Comparison of ENCODE assay signal across 9 cellular contexts in genomic region chrX:129953334-129953648, GRCh38. TPM values are rescaled to one million over a fixed set of nuclear protein-coding genes. Genes with fewer than 3 reads are reported as not detected.
DNase-seq lines count a peak whose midpoint lies in the region; ATAC-seq and TF ChIP-seq lines count a peak whose summit lies in the region.
"Had no signal": no experiment of that assay in that cellular context is flagged by ENCODE, and none has a peak within 500 bp of the region (broad histone marks: within the 10 kb centered on the region; RNA-seq: fewer than 3 reads in every experiment).

No MANE protein-coding gene starts in this region.

- no peaks in the 10 kb centered on the region for H3K9me3 Mint-ChIP-seq in CD8-positive, alpha-beta T cell

- TF ChIP-seq CTCF in CD8-positive, alpha-beta T cell (IDR thresholded peaks at IDR 0.05) = no peak
- TF ChIP-seq CTCF in KMS-11 (conservative IDR thresholded peaks at IDR 0.05; ENCODE audit: low read depth, low read length) (no peak), dorsolateral prefrontal cortex (IDR thresholded peaks at IDR 0.05 in 54 of 56, conservative IDR thresholded peaks at IDR 0.05 in 2 of 56; ENCODE audit: low read depth in 1 of 56, partially characterized antibody in 56 of 56) (no peak), osteoblast (IDR thresholded peaks at IDR 0.05; ENCODE audit: extremely low read depth, low read depth, low read length) (no peak)

- peak overlapping the region; percentile 85 for H3K4me3 Mint-ChIP-seq in CD8-positive, alpha-beta T cell

- no peak overlapping the region for H3K27ac ChIP-seq in CD8-positive, alpha-beta T cell (ENCODE audit: low read depth, low read length)
- H3K27ac ChIP-seq in KMS-11 = no peak overlapping the region
- H3K27ac ChIP-seq in dorsolateral prefrontal cortex = no peak overlapping the region
- H3K27ac ChIP-seq in osteoblast (ENCODE audit: low read depth, low read length) = no peak overlapping the region

- H3K4me2 ChIP-seq in KMS-11 (peak overlapping the region; percentile 60; the same call in 1 of the 2 replicates), osteoblast (ENCODE audit: insufficient read depth, low read length) (peak overlapping the region; percentile 76)

- H3K4me1 ChIP-seq in CD8-positive, alpha-beta T cell (ENCODE audit: insufficient read depth, low read length) = peaks cover 16% of the 10 kb centered on the region
- peaks cover 30% of the 10 kb centered on the region for H3K4me1 ChIP-seq in KMS-11 (ENCODE audit: low read depth, poor library complexity, severe bottlenecking)
- peaks cover 3% of the 10 kb centered on the region for H3K4me1 ChIP-seq in osteoblast (ENCODE audit: insufficient read depth, low read length)

- no peaks in the 10 kb centered on the region for H3K36me3 ChIP-seq in CD8-positive, alpha-beta T cell (ENCODE audit: insufficient read depth, low read length)
- H3K36me3 ChIP-seq in KMS-11 (ENCODE audit: insufficient read depth) (no peaks in the 10 kb centered on the region), osteoblast (ENCODE audit: insufficient read depth, low read length) (no peaks in the 10 kb centered on the region)

- H3K9ac ChIP-seq in KMS-11 = no peak overlapping the region

- peak overlapping the region; percentile 18 for H3K27ac Mint-ChIP-seq in CD8-positive, alpha-beta T cell

- peaks cover 14% of the 10 kb centered on the region for H3K4me1 Mint-ChIP-seq in CD8-positive, alpha-beta T cell (ENCODE audit: low read depth)

- no peaks in the 10 kb centered on the region for H4K20me1 ChIP-seq in KMS-11 (ENCODE audit: insufficient read depth)
- H4K20me1 ChIP-seq in osteoblast (ENCODE audit: insufficient read depth, low read length) = no peaks in the 10 kb centered on the region

- CTCF ChIA-PET in CD8-positive, alpha-beta T cell (lab: Charles Lee) = interaction anchor here (1.2 kb wide), 1 partner anchor 27 kb away, joined by 6 read pairs; no protein-coding TSS in a partner anchor

- intact Hi-C loops in CD8-positive, alpha-beta T cell (cut with DNase I, micrococcal nuclease) = loop anchor here (2.0 kb wide), 1 partner anchor 28 kb away; no protein-coding TSS in a partner anchor
- intact Hi-C loops in dorsolateral prefrontal cortex (cut with DNase I) = no loop called here

- no peaks in the 10 kb centered on the region for H3K27me3 Mint-ChIP-seq in CD8-positive, alpha-beta T cell (ENCODE audit: low read depth)

- H3K4me3 ChIP-seq in CD8-positive, alpha-beta T cell (ENCODE audit: low read depth, low read length) = peak overlapping the region; percentile 58
- H3K4me3 ChIP-seq in KMS-11 (IDR thresholded peaks at IDR 0.05; ENCODE audit: insufficient read depth, low read depth, low read length) = no peak overlapping the region
- peak overlapping the region in 46 of 59 donors; percentile 1 to 62 (median 40) for H3K4me3 ChIP-seq in dorsolateral prefrontal cortex
- peak overlapping the region; percentile 65 for H3K4me3 ChIP-seq in osteoblast (ENCODE audit: insufficient read depth, low read length)

- no peak for DNase-seq in CD8-positive, alpha-beta T cell
- DNase-seq in dorsolateral prefrontal cortex (no peak), osteoblast (ENCODE audit: insufficient read length, low spot score, missing footprints) (no peak), hippocampal formation (lab: John Stamatoyannopoulos, UW) (no peak), RPMI8226 (no peak), NCI-H2227 treated with DMSO at 0.1 percent for 48 hours (lab: John Stamatoyannopoulos, UW) (no peak)
- DNase-seq: PC-3 had no signal

- POLR2A ChIA-PET in CD8-positive, alpha-beta T cell (lab: Charles Lee) = interaction anchor here (1.9 kb wide), 1 partner anchor 8 kb away, joined by 7 read pairs; no protein-coding TSS in a partner anchor

- H3K9me3 ChIP-seq in CD8-positive, alpha-beta T cell (ENCODE audit: low read length) = no peaks in the 10 kb centered on the region
- no peaks in the 10 kb centered on the region for H3K9me3 ChIP-seq in osteoblast (ENCODE audit: low read depth, low read length)

- ATAC-seq in CD8-positive, alpha-beta T cell = no peak
- no peak for ATAC-seq in GM19351 (IDR thresholded peaks at IDR 0.05; ENCODE audit: unreplicated experiment)
- ATAC-seq: PC-3 had no signal

- H2AFZ ChIP-seq in KMS-11 (ENCODE audit: low read depth) (no peak overlapping the region), osteoblast (ENCODE audit: low read length) (no peak overlapping the region)

- H3K79me2 ChIP-seq in KMS-11 (ENCODE audit: insufficient read depth, low read depth) (no peaks in the 10 kb centered on the region), osteoblast (ENCODE audit: insufficient read depth, low read length) (no peaks in the 10 kb centered on the region)

- no peaks in the 10 kb centered on the region for H3K27me3 ChIP-seq in CD8-positive, alpha-beta T cell (ENCODE audit: insufficient read depth, low read length)
- H3K27me3 ChIP-seq in KMS-11 (ENCODE audit: insufficient read depth, low read depth) = no peaks in the 10 kb centered on the region
- H3K27me3 ChIP-seq in dorsolateral prefrontal cortex = peaks cover 0 to 82% (median 21%) of the 10 kb centered on the region in 45 donors
- peaks cover 3% of the 10 kb centered on the region for H3K27me3 ChIP-seq in osteoblast (ENCODE audit: insufficient read depth, low read length)

- no peaks in the 10 kb centered on the region for H3K36me3 Mint-ChIP-seq in CD8-positive, alpha-beta T cell

RNA-seq across cellular contexts. Expression of gene BCORL1, which starts 29.1 kb away (rescaled TPM):
- 1 to 10 TPM; 2.1 to 2.4 TPM for total RNA-seq in CD8-positive, alpha-beta T cell
- 10 to 100 TPM in 118 of 120 experiments, 1 to 10 TPM in 2; 8.6 to 20.7 (median 13.9) TPM for total RNA-seq in dorsolateral prefrontal cortex
- 1.4 and 1.8 TPM in 2 replicates for total RNA-seq in osteoblast

RNA-seq across cellular contexts. Expression of gene UTP14A, which starts 47.3 kb away (rescaled TPM):
- total RNA-seq in CD8-positive, alpha-beta T cell = 10 to 100 TPM; 10.1 to 10.3 TPM
- total RNA-seq in dorsolateral prefrontal cortex (10 to 100 TPM in 102 of 120 experiments, 1 to 10 TPM in 18; 4.0 to 17.6 (median 11.9) TPM), osteoblast (19.9 and 20.9 TPM in 2 replicates)

Comparison
In these comparisons a context has a peak if more than half of its experiments do, and no peak if none do; other contexts are left out.
1. intact Hi-C loops: an anchor here in CD8-positive, alpha-beta T cell (2.0 kb wide); none called in dorsolateral prefrontal cortex.